32 cellular contexts compared by ENCODE assay signal in genomic region chr22:25097006-25097405, GRCh38.
"Had no signal": no experiment of that assay in that cellular context is flagged by ENCODE, and none has a peak within 500 bp of the region (broad histone marks: within the 10 kb centered on the region; RNA-seq: fewer than 3 reads in every experiment).

No MANE protein-coding gene starts in this region.

- H3K4me1 Mint-ChIP-seq: activated CD8-positive, alpha-beta memory T cell treated with anti-CD3 and anti-CD28 coated beads, Interleukin-2, amount 10 ng/mL, durations not matched to agents 7 days and 5 days; activated naive CD4-positive, alpha-beta T cell treated with anti-CD3 and anti-CD28 coated beads, Interleukin-2, amount 50 U/mL, for 24 hours; activated naive CD8-positive, alpha-beta T cell treated with anti-CD3 and anti-CD28 coated beads for 36 hours; endodermal cell had no signal

- H3K36me3 Mint-ChIP-seq: activated CD8-positive, alpha-beta memory T cell treated with anti-CD3 and anti-CD28 coated beads, Interleukin-2, amount 10 ng/mL, durations not matched to agents 7 days and 5 days; activated naive CD4-positive, alpha-beta T cell treated with anti-CD3 and anti-CD28 coated beads, Interleukin-2, amount 50 U/mL, for 24 hours; activated naive CD8-positive, alpha-beta T cell treated with anti-CD3 and anti-CD28 coated beads for 36 hours; brain had no signal

- H3K36me3 ChIP-seq: adrenal gland, breast epithelium, cardiac muscle cell, colonic mucosa had no signal

- H3K27ac ChIP-seq: adrenal gland, breast epithelium, cardiac muscle cell, colonic mucosa had no signal

- H3K27me3 Mint-ChIP-seq: activated CD4-positive, alpha-beta memory T cell treated with anti-CD3 and anti-CD28 coated beads for 36 hours; activated CD4-positive, alpha-beta T cell treated with anti-CD3 and anti-CD28 coated beads for 36 hours; activated CD4-positive, alpha-beta T cell treated with anti-CD3 and anti-CD28 coated beads, Interleukin-2, amount 10 ng/mL, durations not matched to agents 24 days and 14 days; activated CD8-positive, alpha-beta memory T cell treated with anti-CD3 and anti-CD28 coated beads, Interleukin-2, amount 10 ng/mL, durations not matched to agents 7 days and 5 days; activated naive CD4-positive, alpha-beta T cell treated with anti-CD3 and anti-CD28 coated beads, Interleukin-2, amount 50 U/mL, for 24 hours; activated naive CD8-positive, alpha-beta T cell treated with anti-CD3 and anti-CD28 coated beads for 36 hours; activated naive CD8-positive, alpha-beta T cell treated with anti-CD3 and anti-CD28 coated beads, Interleukin-2, amount 50 U/mL, for 24 hours had no signal

- H3K9me3 Mint-ChIP-seq: activated CD4-positive, alpha-beta memory T cell treated with anti-CD3 and anti-CD28 coated beads for 36 hours; activated CD4-positive, alpha-beta T cell treated with anti-CD3 and anti-CD28 coated beads, Interleukin-2, amount 10 ng/mL, durations not matched to agents 24 days and 14 days; activated naive CD4-positive, alpha-beta T cell treated with anti-CD3 and anti-CD28 coated beads for 36 hours; activated naive CD4-positive, alpha-beta T cell treated with anti-CD3 and anti-CD28 coated beads, Interleukin-2, amount 50 U/mL, for 24 hours; activated naive CD8-positive, alpha-beta T cell treated with anti-CD3 and anti-CD28 coated beads for 36 hours; activated naive CD8-positive, alpha-beta T cell treated with anti-CD3 and anti-CD28 coated beads, Interleukin-2, amount 50 U/mL, for 24 hours; activated T-helper 1 cell treated with anti-CD3 and anti-CD28 coated beads, Interleukin-12 subunit alpha, Interleukin-12 subunit beta, Interleukin-2, Interleukin-4 antibody, amounts not matched to agents 30 ng/mL and 10 ng/mL and 1 ng/mL, durations not matched to agents 14 hours and 24 hours and 36 hours; activated T-helper 2 cell treated with anti-CD3 and anti-CD28 coated beads, Interferon-gamma antibody, Interleukin-2, Interleukin-4, amounts not matched to agents 10 μg/mL and 5 μg/mL and 100 μg/mL, durations not matched to agents 14 hours and 24 hours and 36 hours; endodermal cell had no signal

- H3K4me3 ChIP-seq: adrenal gland, breast epithelium, cardiac muscle cell, colonic mucosa, dorsolateral prefrontal cortex had no signal

- H3K27me3 ChIP-seq: adrenal gland, breast epithelium, cardiac muscle cell, colonic mucosa, dorsolateral prefrontal cortex had no signal

- H3K4me3 Mint-ChIP-seq: activated CD4-positive, alpha-beta memory T cell treated with anti-CD3 and anti-CD28 coated beads for 36 hours; activated CD4-positive, alpha-beta T cell treated with anti-CD3 and anti-CD28 coated beads for 36 hours; activated CD4-positive, alpha-beta T cell treated with anti-CD3 and anti-CD28 coated beads, Interleukin-2, amount 10 ng/mL, durations not matched to agents 24 days and 14 days; activated CD8-positive, alpha-beta memory T cell treated with anti-CD3 and anti-CD28 coated beads, Interleukin-2, amount 10 ng/mL, durations not matched to agents 7 days and 5 days; activated CD8-positive, alpha-beta T cell treated with anti-CD3 and anti-CD28 coated beads, Interleukin-2, amount 10 ng/mL, durations not matched to agents 7 days and 5 days; activated naive CD4-positive, alpha-beta T cell treated with anti-CD3 and anti-CD28 coated beads for 36 hours; activated naive CD4-positive, alpha-beta T cell treated with anti-CD3 and anti-CD28 coated beads, Interleukin-2, amount 50 U/mL, for 24 hours; activated naive CD8-positive, alpha-beta T cell treated with anti-CD3 and anti-CD28 coated beads for 36 hours; activated naive CD8-positive, alpha-beta T cell treated with anti-CD3 and anti-CD28 coated beads, Interleukin-2, amount 50 U/mL, for 24 hours; activated T-helper 1 cell treated with anti-CD3 and anti-CD28 coated beads, Interleukin-12 subunit alpha, Interleukin-12 subunit beta, Interleukin-2, Interleukin-4 antibody, amounts not matched to agents 30 ng/mL and 10 ng/mL and 1 ng/mL, durations not matched to agents 14 hours and 24 hours and 36 hours; brain; endodermal cell had no signal

- H3K27ac Mint-ChIP-seq: activated CD4-positive, alpha-beta memory T cell treated with anti-CD3 and anti-CD28 coated beads for 36 hours; activated CD4-positive, alpha-beta T cell treated with anti-CD3 and anti-CD28 coated beads for 36 hours; activated CD4-positive, alpha-beta T cell treated with anti-CD3 and anti-CD28 coated beads, Interleukin-2, amount 10 ng/mL, durations not matched to agents 24 days and 14 days; activated CD8-positive, alpha-beta memory T cell treated with anti-CD3 and anti-CD28 coated beads, Interleukin-2, amount 10 ng/mL, durations not matched to agents 7 days and 5 days; activated CD8-positive, alpha-beta T cell treated with anti-CD3 and anti-CD28 coated beads, Interleukin-2, amount 10 ng/mL, durations not matched to agents 7 days and 5 days; activated naive CD4-positive, alpha-beta T cell treated with anti-CD3 and anti-CD28 coated beads for 36 hours; activated naive CD4-positive, alpha-beta T cell treated with anti-CD3 and anti-CD28 coated beads, Interleukin-2, amount 50 U/mL, for 24 hours; activated naive CD8-positive, alpha-beta T cell treated with anti-CD3 and anti-CD28 coated beads for 36 hours; activated naive CD8-positive, alpha-beta T cell treated with anti-CD3 and anti-CD28 coated beads, Interleukin-2, amount 50 U/mL, for 24 hours; activated T-helper 1 cell treated with anti-CD3 and anti-CD28 coated beads, Interleukin-12 subunit alpha, Interleukin-12 subunit beta, Interleukin-2, Interleukin-4 antibody, amounts not matched to agents 30 ng/mL and 10 ng/mL and 1 ng/mL, durations not matched to agents 14 hours and 24 hours and 36 hours; activated T-helper 2 cell treated with anti-CD3 and anti-CD28 coated beads, Interferon-gamma antibody, Interleukin-2, Interleukin-4, amounts not matched to agents 10 μg/mL and 5 μg/mL and 100 μg/mL, durations not matched to agents 14 hours and 24 hours and 36 hours; endodermal cell had no signal

- DNase-seq: activated CD4-positive, alpha-beta memory T cell treated with anti-CD3 and anti-CD28 coated beads for 36 hours; activated CD4-positive, alpha-beta T cell treated with anti-CD3 and anti-CD28 coated beads for 36 hours; activated CD4-positive, alpha-beta T cell treated with anti-CD3 and anti-CD28 coated beads, Interleukin-2, amount 10 ng/mL, durations not matched to agents 24 days and 14 days; activated CD4-positive, CD25-positive, alpha-beta regulatory T cell; activated CD4-positive, CD25-positive, alpha-beta regulatory T cell treated with anti-CD3 and anti-CD28 coated beads, Interleukin-2, amount 50 U/mL, for 72 hours; activated CD8-positive, alpha-beta memory T cell treated with anti-CD3 and anti-CD28 coated beads, Interleukin-2, amount 10 ng/mL, durations not matched to agents 7 days and 5 days; activated CD8-positive, alpha-beta memory T cell treated with anti-CD3 and anti-CD28 coated beads, Interleukin-2, amount 50 U/mL, for 4 hours; activated CD8-positive, alpha-beta T cell treated with anti-CD3 and anti-CD28 coated beads, Interleukin-2, amount 10 ng/mL, durations not matched to agents 7 days and 5 days; activated effector memory CD4-positive, alpha-beta T cell treated with anti-CD3 and anti-CD28 coated beads, Interleukin-2, amount 50 U/mL, for 16 hours; activated naive CD4-positive, alpha-beta T cell treated with anti-CD3 and anti-CD28 coated beads for 36 hours; activated naive CD8-positive, alpha-beta T cell treated with anti-CD3 and anti-CD28 coated beads for 36 hours; activated naive CD8-positive, alpha-beta T cell treated with anti-CD3 and anti-CD28 coated beads, Interleukin-2, amount 50 U/mL, for 24 hours; activated T-cell treated with anti-CD3 and anti-CD28 coated beads, Interleukin-2, amount 50 U/mL, for 1 hour; activated T-cell treated with anti-CD3 and anti-CD28 coated beads, Interleukin-2, amount 50 U/mL, for 48 hours; adrenal gland; amygdala; aorta; central memory CD4-positive, alpha-beta T cell; cerebellar nuclear complex; colonic mucosa; dorsolateral prefrontal cortex; effector memory CD4-positive, alpha-beta T cell; endodermal cell; foreskin fibroblast; T-helper 1 cell; T-helper 2 cell had no signal

- H3K9me3 ChIP-seq: adrenal gland, breast epithelium, colonic mucosa had no signal

- H3K4me1 ChIP-seq: breast epithelium, colonic mucosa had no signal
